ENCODE assay signal across 8 cellular contexts in the genomic region with DNA sequence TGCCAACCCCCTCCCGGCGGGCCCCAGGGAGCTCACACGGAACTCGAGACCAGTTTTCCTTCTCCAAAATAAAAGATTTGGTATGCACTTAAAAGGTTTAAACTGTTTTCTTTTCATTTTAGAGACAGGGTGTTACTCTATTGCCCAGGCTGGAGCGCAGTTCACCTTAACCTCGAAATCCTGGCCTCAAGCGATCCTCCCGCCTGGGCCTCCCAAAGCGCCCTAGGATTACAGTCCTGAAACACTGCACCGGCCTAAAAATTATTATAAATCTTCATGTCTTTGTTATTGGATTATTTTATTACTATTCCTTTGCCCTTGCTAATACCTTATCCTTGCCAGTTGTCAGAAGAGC. TPM values are rescaled to one million over a fixed set of nuclear protein-coding genes. Genes with fewer than 3 reads are reported as not detected.
DNase-seq lines count a peak whose midpoint lies in the region; ATAC-seq and TF ChIP-seq lines count a peak whose summit lies in the region.

No MANE protein-coding gene starts in this region.

- H3K27ac Mint-ChIP-seq in IgD-negative memory B cell, result peak overlapping the region in 2 of 3 donors; percentile 73 to 92
- H3K27ac Mint-ChIP-seq in chondrocyte (ENCODE audit: unreplicated experiment), result peak overlapping the region; percentile 79

- DNase-seq in chondrocyte (ENCODE audit: low spot score) (no peak), iPS-NIHi7 (ENCODE audit: extremely low spot score) (no peak)
- no peak for DNase-seq in stimulated activated CD4-positive, alpha-beta T cell treated with anti-CD3 and anti-CD28 coated beads, Interleukin-2, amount 100 ng/mL, for 24 hours

- H3K9me3 Mint-ChIP-seq in IgD-negative memory B cell (no peaks in the 10 kb centered on the region), chondrocyte (ENCODE audit: low read depth) (no peaks in the 10 kb centered on the region)

- no peaks in the 10 kb centered on the region for H3K9me3 ChIP-seq in muscle layer of duodenum (ENCODE audit: control insufficient read depth in 1 of 2, low read length in 2 of 2)

- peak overlapping the region; percentile 86 to 95 (median 91) for H3K4me3 Mint-ChIP-seq in IgD-negative memory B cell
- H3K4me3 Mint-ChIP-seq in chondrocyte (ENCODE audit: unreplicated experiment), result peak overlapping the region; percentile 75

- H3K79me2 ChIP-seq in ACC112 (ENCODE audit: control insufficient read depth, insufficient read depth, low read length, unreplicated experiment), result peaks cover 42% of the 10 kb centered on the region

- no peak for ATAC-seq in HG02885 (IDR thresholded peaks at IDR 0.05; ENCODE audit: poor library complexity, unreplicated experiment)
- ATAC-seq in HG02759 (IDR thresholded peaks at IDR 0.05; ENCODE audit: unreplicated experiment), result no peak

- H3K27me3 Mint-ChIP-seq in IgD-negative memory B cell (no peaks in the 10 kb centered on the region), chondrocyte (ENCODE audit: low read depth) (no peaks in the 10 kb centered on the region)

- H3K27me3 ChIP-seq in ACC112 (ENCODE audit: insufficient read depth, low read length) (no peaks in the 10 kb centered on the region), muscle layer of duodenum (ENCODE audit: low read depth, low read length) (no peaks in the 10 kb centered on the region)

- H3K36me3 Mint-ChIP-seq in IgD-negative memory B cell (no peaks in the 10 kb centered on the region), chondrocyte (ENCODE audit: low read depth) (no peaks in the 10 kb centered on the region)

- no peak overlapping the region for H2AFZ ChIP-seq in ACC112 (ENCODE audit: low read length, unreplicated experiment)

- TF ChIP-seq CTCF in chondrocyte (IDR thresholded peaks at IDR 0.05), result no peak

- H3K4me1 ChIP-seq in ACC112 (ENCODE audit: control insufficient read depth, insufficient read depth, low read length, unreplicated experiment) (peaks cover 23% of the 10 kb centered on the region), muscle layer of duodenum (ENCODE audit: control insufficient read depth in 1 of 2, insufficient read depth in 2 of 2, low read length in 2 of 2) (peaks cover 0 to 4% of the 10 kb centered on the region in 2 donors)

- H3K4me3 ChIP-seq in ACC112 (ENCODE audit: low read depth, low read length) (peak overlapping the region; percentile 81), muscle layer of duodenum (ENCODE audit: low read depth in 1 of 2, low read length in 2 of 2) (peak overlapping the region; percentile 35 to 59)

- H3K36me3 ChIP-seq in ACC112 (ENCODE audit: insufficient read depth, low read length) (peaks cover 5% of the 10 kb centered on the region; the same call in 1 of the 2 replicates), muscle layer of duodenum (ENCODE audit: control insufficient read depth in 1 of 2, insufficient read depth in 2 of 2, low read length in 2 of 2) (no peaks in the 10 kb centered on the region)

- peaks cover 15 to 29% (median 28%) of the 10 kb centered on the region in 3 donors for H3K4me1 Mint-ChIP-seq in IgD-negative memory B cell
- H3K4me1 Mint-ChIP-seq in chondrocyte (ENCODE audit: low read depth), result peaks cover 40% of the 10 kb centered on the region

- no peak overlapping the region for H3K27ac ChIP-seq in ACC112 (ENCODE audit: low read depth, low read length)
- no peak overlapping the region for H3K27ac ChIP-seq in muscle layer of duodenum (ENCODE audit: low read length)

RNA-seq across cellular contexts. Expression of a gene that starts 0.6 kb away (rescaled TPM):
- 5.7 TPM for polyA plus RNA-seq in IgD-negative memory B cell
- total RNA-seq in chondrocyte, result 75.8 to 111 TPM (median 108 TPM) in 3 replicates
